ENCODE assay signal across 8 cellular contexts in the genomic region with DNA sequence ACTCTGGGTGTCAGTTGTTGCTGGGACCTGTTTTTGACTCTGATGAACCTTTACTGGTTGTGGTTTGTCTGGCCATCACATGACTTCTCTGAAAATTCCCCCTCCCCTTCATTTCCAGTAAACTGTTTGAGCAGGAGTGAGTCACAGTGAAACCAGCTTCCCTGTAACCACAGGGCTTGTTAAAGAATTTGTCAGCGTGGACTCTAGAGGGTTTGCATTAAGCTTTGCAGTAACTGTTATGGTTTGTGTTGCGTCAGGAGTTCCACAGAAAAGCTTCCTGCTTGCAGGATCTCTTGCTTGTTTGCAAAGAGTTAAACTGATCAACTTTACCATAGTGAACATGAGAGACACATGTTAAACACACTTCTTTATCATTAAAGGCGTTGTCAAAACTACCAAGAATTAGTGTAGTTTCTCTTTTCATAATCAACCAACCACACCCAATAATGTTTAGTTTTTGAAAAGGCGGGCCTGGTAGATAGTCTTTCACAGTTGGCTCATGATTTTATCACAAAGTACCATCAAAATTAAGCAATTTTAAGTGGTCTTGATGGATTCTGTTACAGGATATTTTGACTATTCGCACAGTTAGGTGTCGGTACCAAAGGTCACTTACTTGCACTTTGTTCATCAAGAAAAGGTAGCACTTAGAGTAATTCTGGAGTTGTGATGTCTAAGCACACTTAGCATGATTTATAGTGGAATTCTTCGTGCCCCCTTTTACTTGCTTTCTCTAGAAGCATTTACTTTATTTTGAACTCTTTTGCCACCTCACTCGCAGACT.
A peak's percentile ranks its signal among the peaks of the same experiment; 100 is the strongest.
DNase-seq lines count a peak whose midpoint lies in the region; ATAC-seq lines count a peak whose summit lies in the region.

No MANE protein-coding gene starts in this region.

- peak; percentile 92 for ATAC-seq in HG02798 (IDR thresholded peaks at IDR 0.05; ENCODE audit: poor library complexity, unreplicated experiment)

- DNase-seq in NCI-H748 (lab: John Stamatoyannopoulos, UW; ENCODE audit: unreplicated experiment) (peak; percentile 28), NCI-H748 treated with DMSO at 0.1 percent for 48 hours (lab: John Stamatoyannopoulos, UW) (no peak), NCI-H2107 (lab: John Stamatoyannopoulos, UW) (peak; percentile 44), dedifferentiated amniotic fluid mesenchymal stem cell (ENCODE audit: extremely low spot score) (peak; percentile 98), medulla oblongata (ENCODE audit: extremely low spot score) (peak; percentile 90)
- peak; percentile 38 to 67 for DNase-seq in activated CD4-positive, alpha-beta T cell treated with anti-CD3 and anti-CD28 coated beads for 24 hours (ENCODE audit: low read depth in 2 of 2)
- DNase-seq in stimulated activated CD8-positive, alpha-beta memory T cell treated with anti-CD3 and anti-CD28 coated beads, Interleukin-2, amount 100 ng/mL, for 1 hour (ENCODE audit: low read depth in 2 of 2): peak; percentile 44 to 49
